In genomic region chr17:65799454-65799853, GRCh38 we compare ENCODE assay signal across 11 cellular contexts.
"Had no signal": no experiment of that assay in that cellular context is flagged by ENCODE, and none has a peak within 500 bp of the region (broad histone marks: within the 10 kb centered on the region; RNA-seq: fewer than 3 reads in every experiment).

No MANE protein-coding gene starts in this region.

- H3K4me3 Mint-ChIP-seq: activated naive CD4-positive, alpha-beta T cell treated with anti-CD3 and anti-CD28 coated beads, Interleukin-2, amount 10 ng/mL, durations not matched to agents 7 days and 5 days; natural killer cell had no signal

- H3K27me3 Mint-ChIP-seq: progenitor cell of endocrine pancreas had no signal

- H3K4me1 Mint-ChIP-seq: natural killer cell had no signal

- DNase-seq: activated naive CD4-positive, alpha-beta T cell treated with anti-CD3 and anti-CD28 coated beads, Interleukin-2, amount 10 ng/mL, durations not matched to agents 7 days and 5 days; brain microvascular endothelial cell; effector memory CD4-positive, alpha-beta T cell; gastrocnemius medialis; islet precursor cell; natural killer cell; right cardiac atrium; small intestine; substantia nigra; transverse colon had no signal

- H3K36me3 Mint-ChIP-seq: activated naive CD4-positive, alpha-beta T cell treated with anti-CD3 and anti-CD28 coated beads, Interleukin-2, amount 10 ng/mL, durations not matched to agents 7 days and 5 days had no signal

- H3K27ac Mint-ChIP-seq: activated naive CD4-positive, alpha-beta T cell treated with anti-CD3 and anti-CD28 coated beads, Interleukin-2, amount 10 ng/mL, durations not matched to agents 7 days and 5 days; natural killer cell; progenitor cell of endocrine pancreas had no signal
